Comparison of ENCODE assay signal across 15 cellular contexts in genomic region chr3:64501298-64501906, GRCh38.
DNase-seq lines count a peak whose midpoint lies in the region; ATAC-seq and TF ChIP-seq lines count a peak whose summit lies in the region.
"Had no signal": no experiment of that assay in that cellular context is flagged by ENCODE, and none has a peak within 500 bp of the region (broad histone marks: within the 10 kb centered on the region; RNA-seq: fewer than 3 reads in every experiment).

No MANE protein-coding gene starts in this region.

- no peaks in the 10 kb centered on the region for H3K79me2 ChIP-seq in SK-N-SH (ENCODE audit: insufficient read depth)
- H3K79me2 ChIP-seq in fibroblast of lung (ENCODE audit: control insufficient read depth, insufficient read depth, low read length) = no peaks in the 10 kb centered on the region

- H3K4me1 ChIP-seq in SK-N-SH (ENCODE audit: control insufficient read depth in 1 of 2, insufficient read depth in 2 of 2, low read depth in 1 of 2, low read length in 1 of 2) (no peaks in the 10 kb centered on the region; a peak in 1 of 4 replicates), fibroblast of lung (ENCODE audit: control insufficient read depth, extremely low read depth, insufficient read depth, low read length) (no peaks in the 10 kb centered on the region), upper lobe of right lung (peaks cover 7% of the 10 kb centered on the region), tibial nerve (no peaks in the 10 kb centered on the region)
- H3K4me1 ChIP-seq: left ventricle myocardium inferior, testis had no signal

- POLR2A ChIA-PET in SK-N-SH (lab: Yijun Ruan, JAX) = no interaction called here

- H3K9ac ChIP-seq in SK-N-SH (no peak overlapping the region), fibroblast of lung (ENCODE audit: insufficient read depth, low read length) (no peak overlapping the region)

- TF ChIP-seq CTCF in SK-N-SH (IDR thresholded peaks at IDR 0.05) (no peak), fibroblast of lung (conservative IDR thresholded peaks at IDR 0.05 in 1 of 2, IDR thresholded peaks at IDR 0.05 in 1 of 2; ENCODE audit: low read depth in 1 of 2, low read length in 2 of 2) (no peak), upper lobe of right lung (IDR thresholded peaks at IDR 0.05) (no peak), tibial nerve (IDR thresholded peaks at IDR 0.05) (no peak)

- H3K27ac ChIP-seq in SK-N-SH (ENCODE audit: low read depth in 2 of 2, low read length in 1 of 2) = no peak overlapping the region
- no peak overlapping the region for H3K27ac ChIP-seq in fibroblast of lung (ENCODE audit: insufficient read depth, low read length)
- H3K27ac ChIP-seq in upper lobe of right lung = no peak overlapping the region
- H3K27ac ChIP-seq in tibial nerve = no peak overlapping the region
- H3K27ac ChIP-seq: left ventricle myocardium inferior, testis had no signal

- intact Hi-C loops in upper lobe of right lung (cut with DNase I) = no loop called here

- H3F3A ChIP-seq in SK-N-SH (replicated peaks; ENCODE audit: insufficient read depth) = no peaks in the 10 kb centered on the region

- no peaks in the 10 kb centered on the region for H3K36me3 ChIP-seq in SK-N-SH (replicated peaks in 1 of 2; ENCODE audit: control insufficient read depth in 1 of 2, insufficient read depth in 2 of 2, low read length in 1 of 2)
- no peaks in the 10 kb centered on the region for H3K36me3 ChIP-seq in fibroblast of lung (ENCODE audit: control insufficient read depth, insufficient read depth, low read length)
- H3K36me3 ChIP-seq in upper lobe of right lung = no peaks in the 10 kb centered on the region
- no peaks in the 10 kb centered on the region for H3K36me3 ChIP-seq in tibial nerve
- H3K36me3 ChIP-seq: left ventricle myocardium inferior had no signal

- CTCF ChIA-PET in SK-N-SH (lab: Yijun Ruan, JAX) = interaction anchor here (1.0 to 1.1 kb wide), 2 partner anchors 16 to 471 kb away, joined by 4 to 5 read pairs; no protein-coding TSS in a partner anchor

- H3K27me3 ChIP-seq in SK-N-SH (ENCODE audit: insufficient read depth) (no peaks in the 10 kb centered on the region), fibroblast of lung (ENCODE audit: control insufficient read depth, insufficient read depth, low read length) (no peaks in the 10 kb centered on the region), upper lobe of right lung (no peaks in the 10 kb centered on the region), tibial nerve (no peaks in the 10 kb centered on the region)
- H3K27me3 ChIP-seq: testis had no signal

- TF ChIP-seq POLR2A in tibial nerve (IDR thresholded peaks at IDR 0.05) = no peak

- H3K4me2 ChIP-seq in SK-N-SH (no peak overlapping the region), fibroblast of lung (ENCODE audit: extremely low read depth, insufficient read depth, low read length) (no peak overlapping the region)

- no peak for ATAC-seq in SK-N-SH treated with all-trans-retinoic acid at 6 μM for 48 hours
- ATAC-seq in upper lobe of right lung = peak; percentile 35
- ATAC-seq: natural killer cell treated with Interleukin-12 subunit alpha and Interleukin-12 subunit beta and Interleukin-15 and Interleukin-18, amount 100 ng/mL, for 72 hours had no signal

- DNase-seq in SK-N-SH (no peak), NCI-H748 (lab: John Stamatoyannopoulos, UW; ENCODE audit: unreplicated experiment) (peak; percentile 45), fibroblast of lung (ENCODE audit: low read depth in 2 of 2) (peak; percentile 71 to 74), upper lobe of right lung (no peak), kidney glomerular epithelial cell (lab: John Stamatoyannopoulos, UW) (no peak), tibial nerve (ENCODE audit: low spot score in 2 of 2) (no peak), medulla oblongata (ENCODE audit: extremely low spot score) (no peak)
- DNase-seq: activated gamma-delta T cell; effector CD8-positive, alpha-beta T cell; left ventricle myocardium inferior; right cardiac atrium; stimulated activated CD8-positive, alpha-beta memory T cell treated with anti-CD3 and anti-CD28 coated beads, Interleukin-4, amount 100 ng/mL, for 48 hours; testis had no signal

- H3K9me2 ChIP-seq in SK-N-SH = no peaks in the 10 kb centered on the region

- H2AFZ ChIP-seq in SK-N-SH (ENCODE audit: low read depth) (no peak overlapping the region), fibroblast of lung (ENCODE audit: low read length) (no peak overlapping the region)

- no peak for TF ChIP-seq RAD21 in SK-N-SH (IDR thresholded peaks at IDR 0.05; ENCODE audit: low read length)

- TF ChIP-seq EP300 in SK-N-SH (IDR thresholded peaks at IDR 0.05; ENCODE audit: borderline replicate concordance in 1 of 2, low read depth in 1 of 2, low read length in 1 of 2) (no peak), tibial nerve (IDR thresholded peaks at IDR 0.05) (no peak)

- no peaks in the 10 kb centered on the region for H3K9me3 ChIP-seq in SK-N-SH
- H3K9me3 ChIP-seq in fibroblast of lung (ENCODE audit: control insufficient read depth, insufficient read depth, low read depth, low read length) = no peaks in the 10 kb centered on the region
- no peaks in the 10 kb centered on the region for H3K9me3 ChIP-seq in upper lobe of right lung
- no peaks in the 10 kb centered on the region for H3K9me3 ChIP-seq in tibial nerve
- H3K9me3 ChIP-seq: left ventricle myocardium inferior, testis had no signal

- H3K4me3 ChIP-seq in SK-N-SH (ENCODE audit: low read depth in 2 of 2, low read length in 1 of 2) (no peak overlapping the region), fibroblast of lung (replicated peaks in 1 of 4; ENCODE audit: control extremely low read depth in 1 of 4, insufficient read depth in 1 of 4, low read depth in 3 of 4, low read length in 4 of 4) (no peak overlapping the region), upper lobe of right lung (no peak overlapping the region), tibial nerve (no peak overlapping the region)
- H3K4me3 ChIP-seq: left ventricle myocardium inferior, testis had no signal

- WGBS in SK-N-SH (ENCODE audit: low lambda C conversion rate) = 63% methylated on average over 8 of the region's 8 CpGs
- 72 to 73% methylated on average over 8 of the region's 8 CpGs for WGBS in tibial nerve, 2 donors

- no peaks in the 10 kb centered on the region for H4K20me1 ChIP-seq in SK-N-SH (ENCODE audit: insufficient read depth)
- H4K20me1 ChIP-seq in fibroblast of lung (ENCODE audit: control insufficient read depth, extremely low read depth, insufficient read depth, low read length) = no peaks in the 10 kb centered on the region

TF ChIP-seq in SK-N-SH treated with all-trans-retinoic acid at 6 μM for 48 hours, 23 proteins besides CTCF, POLR2A, EP300 and RAD21:
- TF ChIP-seq SNAI2 (CRISPR knock-in tag; IDR thresholded peaks at IDR 0.05) (no peak), ZNF565 (CRISPR knock-in tag; conservative IDR thresholded peaks at IDR 0.05; ENCODE audit: low read depth) (no peak), TOX (CRISPR knock-in tag; IDR thresholded peaks at IDR 0.05; ENCODE audit: borderline replicate concordance) (no peak), TCF4 (CRISPR knock-in tag; IDR thresholded peaks at IDR 0.05; ENCODE audit: borderline replicate concordance) (peak; percentile 38; the same call in 1 of the 2 replicates)

TF ChIP-seq in SK-N-SH, 30 proteins besides CTCF, POLR2A, EP300 and RAD21:
- TF ChIP-seq ZBTB33 (IDR thresholded peaks at IDR 0.05; ENCODE audit: borderline replicate concordance, low read depth) = no peak
- TF ChIP-seq NRF1 (IDR thresholded peaks at IDR 0.05; ENCODE audit: low read depth, low read length) = no peak
- TF ChIP-seq RFX5 (IDR thresholded peaks at IDR 0.05; ENCODE audit: low read length) = no peak
- no peak for TF ChIP-seq GATA2 (CRISPR knock-in tag; IDR thresholded peaks at IDR 0.05)
- no peak for TF ChIP-seq REST (IDR thresholded peaks at IDR 0.05; ENCODE audit: low read depth, low read length)
- TF ChIP-seq RCOR1 (IDR thresholded peaks at IDR 0.05; ENCODE audit: low read length) = no peak
- TF ChIP-seq FOXJ3 (CRISPR knock-in tag; IDR thresholded peaks at IDR 0.05) = no peak
- TF ChIP-seq MEF2A (IDR thresholded peaks at IDR 0.05; ENCODE audit: borderline replicate concordance, low read depth) = no peak
- no peak for TF ChIP-seq JUND (IDR thresholded peaks at IDR 0.05)

Comparison
In these comparisons a context has a peak if more than half of its experiments do, and no peak if none do; other contexts are left out.
1. DNase-seq: peak in NCI-H748 (single experiment) and fibroblast of lung (2 of 2); none in SK-N-SH (single experiment), upper lobe of right lung (single experiment), kidney glomerular epithelial cell (single experiment), tibial nerve (0 of 2) and medulla oblongata (single experiment).